8 cellular contexts compared by ENCODE assay signal in the genomic region with DNA sequence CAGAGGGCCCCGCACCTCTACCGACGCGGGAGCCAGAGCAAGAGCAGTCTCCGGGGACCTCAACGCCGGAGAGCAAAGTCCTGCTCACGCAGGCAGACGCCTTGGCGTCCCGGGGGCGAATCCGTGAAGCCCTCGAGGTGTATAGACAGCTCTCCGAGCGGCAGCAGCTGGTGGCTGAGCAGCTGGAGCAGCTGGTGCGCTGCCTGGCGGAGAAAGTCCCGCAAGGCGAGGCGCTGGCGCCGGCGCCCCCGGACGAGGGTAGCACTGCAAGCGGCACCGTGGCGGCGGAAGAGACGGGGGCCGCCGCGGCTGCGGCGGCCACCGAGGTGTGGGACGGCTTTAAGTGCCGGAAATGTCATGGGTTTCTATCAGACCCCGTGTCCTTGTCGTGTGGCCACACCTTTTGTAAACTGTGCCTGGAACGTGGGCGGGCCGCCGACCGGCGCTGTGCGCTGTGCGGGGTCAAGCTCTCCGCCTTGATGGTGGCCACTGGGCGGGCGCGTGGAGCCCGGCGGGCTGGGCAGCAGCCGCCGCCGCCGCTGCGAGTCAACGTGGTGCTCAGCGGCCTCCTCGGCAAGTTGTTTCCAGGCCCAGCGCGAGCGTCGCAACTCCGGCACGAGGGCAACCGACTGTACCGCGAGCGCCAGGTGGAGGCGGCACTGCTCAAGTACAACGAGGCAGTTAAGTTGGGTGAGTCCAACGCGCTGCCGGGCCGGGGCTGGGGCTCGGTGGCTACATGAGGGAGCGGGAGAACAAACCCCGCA. TPM values are rescaled to one million over a fixed set of nuclear protein-coding genes. Genes with fewer than 3 reads are reported as not detected.
DNase-seq lines count a peak whose midpoint lies in the region; ATAC-seq and TF ChIP-seq lines count a peak whose summit lies in the region.

No MANE protein-coding gene starts in this region.

- H3K4me2 ChIP-seq in MM.1S (ENCODE audit: low read depth, low read length), result peak overlapping the region; percentile 82

- H3K27me3 ChIP-seq in MM.1S (replicated peaks; ENCODE audit: insufficient read depth, low read length) (no peaks in the 10 kb centered on the region), dorsolateral prefrontal cortex (peaks cover 0 to 67% (median 17%) of the 10 kb centered on the region in 45 donors)

- ATAC-seq in mucosa of descending colon (peak; percentile 73), GM19328 (IDR thresholded peaks at IDR 0.05; ENCODE audit: unreplicated experiment) (no peak)
- ATAC-seq in stimulated activated naive CD8-positive, alpha-beta T cell treated with anti-CD3 and anti-CD28 coated beads, Interleukin-15, Interleukin-2, amounts not matched to agents 100 U/mL and 50 U/mL, for 24 hours, result peak; percentile 55

- TF ChIP-seq CTCF in MM.1S (IDR thresholded peaks at IDR 0.05; ENCODE audit: low read length) (no peak), dorsolateral prefrontal cortex (IDR thresholded peaks at IDR 0.05 in 54 of 56, conservative IDR thresholded peaks at IDR 0.05 in 2 of 56; ENCODE audit: low read depth in 1 of 56, partially characterized antibody in 56 of 56) (no peak), mucosa of descending colon (IDR thresholded peaks at IDR 0.05) (no peak)

- no peaks in the 10 kb centered on the region for H3F3A ChIP-seq in MM.1S (ENCODE audit: insufficient read depth, low read length)

- intact Hi-C loops in dorsolateral prefrontal cortex (cut with DNase I), result loop anchor here (10.0 kb wide), 2 partner anchors 120 to 130 kb away; no protein-coding TSS in a partner anchor
- intact Hi-C loops in mucosa of descending colon (cut with DNase I, micrococcal nuclease), result no loop called here

- H3K27ac ChIP-seq in MM.1S (ENCODE audit: low read length) (no peak overlapping the region), dorsolateral prefrontal cortex (peak overlapping the region in 20 of 59 donors; percentile 10 to 74 (median 37))

- no peaks in the 10 kb centered on the region for H3K4me1 ChIP-seq in MM.1S (ENCODE audit: low read length)
- peaks cover 11% of the 10 kb centered on the region for H3K4me1 ChIP-seq in mucosa of descending colon (ENCODE audit: low read depth)

- H3K9me3 ChIP-seq in MM.1S (replicated peaks; ENCODE audit: insufficient read depth, low read length), result no peaks in the 10 kb centered on the region
- no peaks in the 10 kb centered on the region for H3K9me3 ChIP-seq in mucosa of descending colon

- H3K36me3 ChIP-seq in MM.1S (replicated peaks; ENCODE audit: insufficient read depth, low read length) (no peaks in the 10 kb centered on the region), mucosa of descending colon (ENCODE audit: low read depth) (no peaks in the 10 kb centered on the region)

- H4K20me1 ChIP-seq in MM.1S (ENCODE audit: insufficient read depth, low read length), result no peaks in the 10 kb centered on the region

- peak overlapping the region; percentile 81 for H2AFZ ChIP-seq in MM.1S (ENCODE audit: low read length)

- H3K9me2 ChIP-seq in MM.1S (replicated peaks; ENCODE audit: insufficient read depth, low read length), result no peaks in the 10 kb centered on the region

- no peak overlapping the region for H3K9ac ChIP-seq in MM.1S (ENCODE audit: low read length)

- H3K4me3 ChIP-seq in MM.1S (ENCODE audit: low read length) (peak overlapping the region; percentile 56), dorsolateral prefrontal cortex (peak overlapping the region; percentile 25 to 73 (median 58)), mucosa of descending colon (peak overlapping the region; percentile 17)

- H3K79me2 ChIP-seq in MM.1S (ENCODE audit: low read length), result no peaks in the 10 kb centered on the region

- peak; percentile 10 to 66 (median 66) for DNase-seq in NCI-H1417 (lab: John Stamatoyannopoulos, UW)
- no peak for DNase-seq in NCI-H1417 treated with DMSO at 0.1 percent for 48 hours (lab: John Stamatoyannopoulos, UW)
- peak; percentile 53 for DNase-seq in MM.1S
- DNase-seq in activated CD4-positive, alpha-beta T cell treated with anti-CD3 and anti-CD28 coated beads for 48 hours, result peak; percentile 64
- peak in 3 of 10 donors; percentile 26 to 45 (median 43) for DNase-seq in dorsolateral prefrontal cortex
- peak; percentile 53 to 77 (median 76) for DNase-seq in mucosa of descending colon
- DNase-seq in stimulated activated naive CD8-positive, alpha-beta T cell treated with anti-CD3 and anti-CD28 coated beads, Interleukin-15, Interleukin-2, amounts not matched to agents 100 U/mL and 50 U/mL, for 24 hours, result peak; percentile 39

RNA-seq across cellular contexts. Expression of a gene that starts 0.7 kb away (rescaled TPM):
- total RNA-seq in dorsolateral prefrontal cortex (10 to 100 TPM in 20 of 120 experiments, 1 to 10 TPM in 100; 2.8 to 18.1 (median 6.8) TPM), mucosa of descending colon (10 to 100 TPM in 1 of 3 donors, 1 to 10 TPM in 2; 8.1 to 16.2 (median 9.8) TPM)

Comparison
In these comparisons a context has a peak if more than half of its experiments do, and no peak if none do; other contexts are left out.
1. intact Hi-C loops: an anchor here in dorsolateral prefrontal cortex (10.0 kb wide); none called in mucosa of descending colon.